In the genomic region with DNA sequence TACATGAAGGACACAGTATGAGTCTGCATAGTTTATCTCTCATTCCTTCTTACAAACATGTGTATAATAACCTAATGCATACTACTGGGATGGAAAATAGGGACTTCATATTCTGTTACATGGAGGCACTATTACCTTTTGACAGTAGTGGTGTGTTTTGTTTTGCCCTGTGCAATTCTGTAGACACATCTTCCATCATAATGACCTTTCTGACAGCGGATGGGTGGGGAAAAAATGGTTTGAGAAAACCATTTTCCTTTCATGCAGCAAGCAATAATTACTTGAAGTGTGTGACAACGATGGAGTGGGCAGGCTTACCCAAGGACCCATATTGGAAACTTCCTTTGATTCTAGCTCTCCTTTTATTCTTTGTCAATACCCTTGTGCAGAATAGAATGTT, we compare ENCODE assay signal across 23 cellular contexts.
"Had no signal": no experiment of that assay in that cellular context is flagged by ENCODE, and none has a peak within 500 bp of the region (broad histone marks: within the 10 kb centered on the region; RNA-seq: fewer than 3 reads in every experiment).

No MANE protein-coding gene starts in this region.

- H3K27ac ChIP-seq: stomach, testis, thoracic aorta, thyroid gland, tibial artery, tibial nerve, transverse colon, upper lobe of left lung, upper lobe of right lung, uterus, vagina had no signal

- H3K4me1 ChIP-seq: stomach, testis, thyroid gland, tibial artery, tibial nerve, transverse colon, upper lobe of left lung, upper lobe of right lung, uterus, vagina had no signal

- DNase-seq: stimulated activated CD4-positive, alpha-beta T cell treated with anti-CD3 and anti-CD28 coated beads, Interleukin-2, amount 100 ng/mL, for 48 hours; stimulated activated CD4-positive, alpha-beta T cell treated with anti-CD3 and anti-CD28 coated beads, Interleukin-4, amount 100 ng/mL, for 1 hour; stimulated activated CD4-positive, alpha-beta T cell treated with anti-CD3 and anti-CD28 coated beads, Interleukin-4, amount 100 ng/mL, for 24 hours; stimulated activated CD4-positive, alpha-beta T cell treated with anti-CD3 and anti-CD28 coated beads, Interleukin-4, amount 100 ng/mL, for 4 hours; stimulated activated CD8-positive, alpha-beta memory T cell treated with anti-CD3 and anti-CD28 coated beads, Interleukin-4, amount 100 ng/mL, for 48 hours; stimulated activated naive B cell treated with anti-CD40 and anti-IgM and Interleukin-4, amounts not matched to agents 10 μg/mL and 1 μg/mL and 100 μg/mL, for 72 hours; stimulated activated naive CD4-positive, alpha-beta T cell; stimulated activated naive CD4-positive, alpha-beta T cell treated with Interleukin-2 at 50 U/mL for 16 hours; stimulated activated naive CD8-positive, alpha-beta T cell treated with anti-CD3 and anti-CD28 coated beads, Interleukin-15, amount 100 ng/mL, for 72 hours; stimulated activated naive CD8-positive, alpha-beta T cell treated with anti-CD3 and anti-CD28 coated beads, Interleukin-15, Interleukin-2, amounts not matched to agents 100 U/mL and 50 U/mL, for 24 hours; stomach; substantia nigra; testis; thyroid gland; tibial artery; transverse colon; trophoblast cell; upper lobe of right lung; uterus had no signal

- H3K9me3 ChIP-seq: stomach, testis, thoracic aorta, thyroid gland, tibial artery, tibial nerve, transverse colon, upper lobe of left lung, upper lobe of right lung, uterus, vagina had no signal

- H3K27me3 ChIP-seq: testis, thyroid gland, tibial artery, tibial nerve, transverse colon, upper lobe of left lung, upper lobe of right lung, uterus, vagina had no signal

- H3K36me3 ChIP-seq: stomach, thoracic aorta, thyroid gland, tibial artery, tibial nerve, transverse colon, upper lobe of left lung, upper lobe of right lung, uterus, vagina had no signal

- H3K4me3 ChIP-seq: stomach, testis, thoracic aorta, thyroid gland, tibial artery, tibial nerve, transverse colon, upper lobe of left lung, upper lobe of right lung, uterus, vagina had no signal
